1 cellular context compared by ENCODE assay signal in genomic region chr7:122311719-122312118, GRCh38.
TF ChIP-seq lines count a peak whose summit lies in the region.

No MANE protein-coding gene starts in this region.

TF ChIP-seq in HepG2, 621 proteins besides CTCF, POLR2A, EP300 and RAD21 (continued from another document):
- TF ChIP-seq, protein P1, sequence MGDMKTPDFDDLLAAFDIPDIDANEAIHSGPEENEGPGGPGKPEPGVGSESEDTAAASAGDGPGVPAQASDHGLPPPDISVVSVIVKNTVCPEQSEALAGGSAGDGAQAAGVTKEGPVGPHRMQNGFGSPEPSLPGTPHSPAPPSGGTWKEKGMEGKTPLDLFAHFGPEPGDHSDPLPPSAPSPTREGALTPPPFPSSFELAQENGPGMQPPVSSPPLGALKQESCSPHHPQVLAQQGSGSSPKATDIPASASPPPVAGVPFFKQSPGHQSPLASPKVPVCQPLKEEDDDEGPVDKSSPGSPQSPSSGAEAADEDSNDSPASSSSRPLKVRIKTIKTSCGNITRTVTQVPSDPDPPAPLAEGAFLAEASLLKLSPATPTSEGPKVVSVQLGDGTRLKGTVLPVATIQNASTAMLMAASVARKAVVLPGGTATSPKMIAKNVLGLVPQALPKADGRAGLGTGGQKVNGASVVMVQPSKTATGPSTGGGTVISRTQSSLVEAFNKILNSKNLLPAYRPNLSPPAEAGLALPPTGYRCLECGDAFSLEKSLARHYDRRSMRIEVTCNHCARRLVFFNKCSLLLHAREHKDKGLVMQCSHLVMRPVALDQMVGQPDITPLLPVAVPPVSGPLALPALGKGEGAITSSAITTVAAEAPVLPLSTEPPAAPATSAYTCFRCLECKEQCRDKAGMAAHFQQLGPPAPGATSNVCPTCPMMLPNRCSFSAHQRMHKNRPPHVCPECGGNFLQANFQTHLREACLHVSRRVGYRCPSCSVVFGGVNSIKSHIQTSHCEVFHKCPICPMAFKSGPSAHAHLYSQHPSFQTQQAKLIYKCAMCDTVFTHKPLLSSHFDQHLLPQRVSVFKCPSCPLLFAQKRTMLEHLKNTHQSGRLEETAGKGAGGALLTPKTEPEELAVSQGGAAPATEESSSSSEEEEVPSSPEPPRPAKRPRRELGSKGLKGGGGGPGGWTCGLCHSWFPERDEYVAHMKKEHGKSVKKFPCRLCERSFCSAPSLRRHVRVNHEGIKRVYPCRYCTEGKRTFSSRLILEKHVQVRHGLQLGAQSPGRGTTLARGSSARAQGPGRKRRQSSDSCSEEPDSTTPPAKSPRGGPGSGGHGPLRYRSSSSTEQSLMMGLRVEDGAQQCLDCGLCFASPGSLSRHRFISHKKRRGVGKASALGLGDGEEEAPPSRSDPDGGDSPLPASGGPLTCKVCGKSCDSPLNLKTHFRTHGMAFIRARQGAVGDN (CRISPR knock-in tag; IDR thresholded peaks at IDR 0.05): peak; percentile 31; the same call in 1 of the 2 replicates
- TF ChIP-seq ZNF33A (CRISPR knock-in tag; IDR thresholded peaks at IDR 0.05; ENCODE audit: borderline replicate concordance): no peak
- TF ChIP-seq NCOA1 (CRISPR knock-in tag; IDR thresholded peaks at IDR 0.05): no peak
- TF ChIP-seq EZH2 (conservative IDR thresholded peaks at IDR 0.05; ENCODE audit: low read depth, low read length): peak; percentile 37; the same call in 1 of the 2 replicates
- TF ChIP-seq ZNF337 (CRISPR knock-in tag; IDR thresholded peaks at IDR 0.05; ENCODE audit: borderline replicate concordance, low read depth): no peak
- TF ChIP-seq, protein P2, sequence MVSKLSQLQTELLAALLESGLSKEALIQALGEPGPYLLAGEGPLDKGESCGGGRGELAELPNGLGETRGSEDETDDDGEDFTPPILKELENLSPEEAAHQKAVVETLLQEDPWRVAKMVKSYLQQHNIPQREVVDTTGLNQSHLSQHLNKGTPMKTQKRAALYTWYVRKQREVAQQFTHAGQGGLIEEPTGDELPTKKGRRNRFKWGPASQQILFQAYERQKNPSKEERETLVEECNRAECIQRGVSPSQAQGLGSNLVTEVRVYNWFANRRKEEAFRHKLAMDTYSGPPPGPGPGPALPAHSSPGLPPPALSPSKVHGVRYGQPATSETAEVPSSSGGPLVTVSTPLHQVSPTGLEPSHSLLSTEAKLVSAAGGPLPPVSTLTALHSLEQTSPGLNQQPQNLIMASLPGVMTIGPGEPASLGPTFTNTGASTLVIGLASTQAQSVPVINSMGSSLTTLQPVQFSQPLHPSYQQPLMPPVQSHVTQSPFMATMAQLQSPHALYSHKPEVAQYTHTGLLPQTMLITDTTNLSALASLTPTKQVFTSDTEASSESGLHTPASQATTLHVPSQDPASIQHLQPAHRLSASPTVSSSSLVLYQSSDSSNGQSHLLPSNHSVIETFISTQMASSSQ (IDR thresholded peaks at IDR 0.05; ENCODE audit: low read depth): no peak
- TF ChIP-seq, protein P2 (CRISPR knock-in tag; IDR thresholded peaks at IDR 0.05; ENCODE audit: borderline replicate concordance): no peak
- peak; percentile 75 for TF ChIP-seq HNRNPLL (IDR thresholded peaks at IDR 0.05; ENCODE audit: low read depth, low read length, poor library complexity, severe bottlenecking)
- TF ChIP-seq SRSF1 (optimal IDR thresholded peaks at IDR 0.05; ENCODE audit: low read depth, low read length): no peak
